1 cellular context compared by ENCODE assay signal in the genomic region with DNA sequence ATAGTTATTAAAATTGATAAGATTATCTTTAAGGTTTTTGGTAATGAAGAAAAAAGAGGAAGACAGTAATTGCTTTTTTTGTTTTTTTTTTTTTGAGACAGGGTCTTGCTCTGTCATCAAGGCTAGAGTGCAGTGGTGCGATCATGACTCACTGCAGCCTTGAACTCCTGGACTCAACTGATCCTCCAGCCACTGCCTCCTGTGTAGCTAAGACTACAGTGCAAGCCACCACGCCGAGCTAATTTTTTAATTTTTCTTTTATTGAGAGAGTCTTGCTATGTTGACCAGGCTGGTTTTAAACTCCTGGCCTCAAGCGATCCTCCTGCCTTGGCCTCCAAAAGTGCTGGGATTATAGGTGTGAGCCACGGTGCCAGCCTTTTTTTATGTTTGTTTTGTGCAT.
TF ChIP-seq lines count a peak whose summit lies in the region.

No MANE protein-coding gene starts in this region.

TF ChIP-seq in HepG2, 621 proteins besides CTCF, POLR2A, EP300 and RAD21:
- peak; percentile 22; the same call in 1 of the 2 replicates for TF ChIP-seq RARA (CRISPR knock-in tag; IDR thresholded peaks at IDR 0.05)
- TF ChIP-seq SALL1 (CRISPR knock-in tag; IDR thresholded peaks at IDR 0.05), result 0 out of 2 replicates have a peak, but pooled peaks have one; percentile 19
- TF ChIP-seq, protein P1, sequence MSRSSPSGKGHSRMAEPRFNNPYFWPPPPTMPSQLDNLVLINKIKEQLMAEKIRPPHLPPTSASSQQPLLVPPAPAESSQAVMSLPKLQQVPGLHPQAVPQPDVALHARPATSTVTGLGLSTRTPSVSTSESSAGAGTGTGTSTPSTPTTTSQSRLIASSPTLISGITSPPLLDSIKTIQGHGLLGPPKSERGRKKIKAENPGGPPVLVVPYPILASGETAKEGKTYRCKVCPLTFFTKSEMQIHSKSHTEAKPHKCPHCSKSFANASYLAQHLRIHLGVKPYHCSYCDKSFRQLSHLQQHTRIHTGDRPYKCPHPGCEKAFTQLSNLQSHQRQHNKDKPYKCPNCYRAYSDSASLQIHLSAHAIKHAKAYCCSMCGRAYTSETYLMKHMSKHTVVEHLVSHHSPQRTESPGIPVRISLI (CRISPR knock-in tag; IDR thresholded peaks at IDR 0.05; ENCODE audit: borderline replicate concordance), result peak; percentile 21; the same call in 1 of the 2 replicates
- TF ChIP-seq, protein P2, sequence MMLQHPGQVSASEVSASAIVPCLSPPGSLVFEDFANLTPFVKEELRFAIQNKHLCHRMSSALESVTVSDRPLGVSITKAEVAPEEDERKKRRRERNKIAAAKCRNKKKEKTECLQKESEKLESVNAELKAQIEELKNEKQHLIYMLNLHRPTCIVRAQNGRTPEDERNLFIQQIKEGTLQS (CRISPR knock-in tag; IDR thresholded peaks at IDR 0.05), result peak; percentile 59
- TF ChIP-seq FOSL2 (CRISPR knock-in tag; IDR thresholded peaks at IDR 0.05), result peak; percentile 90
- TF ChIP-seq HNF4A (CRISPR knock-in tag; IDR thresholded peaks at IDR 0.05), result peak; percentile 56
- 0 out of 2 replicates have a peak, but pooled peaks have one; percentile 29 for TF ChIP-seq POGZ (CRISPR knock-in tag; IDR thresholded peaks at IDR 0.05)
- TF ChIP-seq, protein P3, sequence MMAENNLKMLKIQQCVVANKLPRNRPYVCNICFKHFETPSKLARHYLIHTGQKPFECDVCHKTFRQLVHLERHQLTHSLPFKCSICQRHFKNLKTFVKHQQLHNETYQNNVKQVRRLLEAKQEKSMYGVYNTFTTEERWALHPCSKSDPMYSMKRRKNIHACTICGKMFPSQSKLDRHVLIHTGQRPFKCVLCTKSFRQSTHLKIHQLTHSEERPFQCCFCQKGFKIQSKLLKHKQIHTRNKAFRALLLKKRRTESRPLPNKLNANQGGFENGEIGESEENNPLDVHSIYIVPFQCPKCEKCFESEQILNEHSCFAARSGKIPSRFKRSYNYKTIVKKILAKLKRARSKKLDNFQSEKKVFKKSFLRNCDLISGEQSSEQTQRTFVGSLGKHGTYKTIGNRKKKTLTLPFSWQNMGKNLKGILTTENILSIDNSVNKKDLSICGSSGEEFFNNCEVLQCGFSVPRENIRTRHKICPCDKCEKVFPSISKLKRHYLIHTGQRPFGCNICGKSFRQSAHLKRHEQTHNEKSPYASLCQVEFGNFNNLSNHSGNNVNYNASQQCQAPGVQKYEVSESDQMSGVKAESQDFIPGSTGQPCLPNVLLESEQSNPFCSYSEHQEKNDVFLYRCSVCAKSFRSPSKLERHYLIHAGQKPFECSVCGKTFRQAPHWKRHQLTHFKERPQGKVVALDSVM (CRISPR knock-in tag; IDR thresholded peaks at IDR 0.05), result peak; percentile 91
- TF ChIP-seq, protein P4, sequence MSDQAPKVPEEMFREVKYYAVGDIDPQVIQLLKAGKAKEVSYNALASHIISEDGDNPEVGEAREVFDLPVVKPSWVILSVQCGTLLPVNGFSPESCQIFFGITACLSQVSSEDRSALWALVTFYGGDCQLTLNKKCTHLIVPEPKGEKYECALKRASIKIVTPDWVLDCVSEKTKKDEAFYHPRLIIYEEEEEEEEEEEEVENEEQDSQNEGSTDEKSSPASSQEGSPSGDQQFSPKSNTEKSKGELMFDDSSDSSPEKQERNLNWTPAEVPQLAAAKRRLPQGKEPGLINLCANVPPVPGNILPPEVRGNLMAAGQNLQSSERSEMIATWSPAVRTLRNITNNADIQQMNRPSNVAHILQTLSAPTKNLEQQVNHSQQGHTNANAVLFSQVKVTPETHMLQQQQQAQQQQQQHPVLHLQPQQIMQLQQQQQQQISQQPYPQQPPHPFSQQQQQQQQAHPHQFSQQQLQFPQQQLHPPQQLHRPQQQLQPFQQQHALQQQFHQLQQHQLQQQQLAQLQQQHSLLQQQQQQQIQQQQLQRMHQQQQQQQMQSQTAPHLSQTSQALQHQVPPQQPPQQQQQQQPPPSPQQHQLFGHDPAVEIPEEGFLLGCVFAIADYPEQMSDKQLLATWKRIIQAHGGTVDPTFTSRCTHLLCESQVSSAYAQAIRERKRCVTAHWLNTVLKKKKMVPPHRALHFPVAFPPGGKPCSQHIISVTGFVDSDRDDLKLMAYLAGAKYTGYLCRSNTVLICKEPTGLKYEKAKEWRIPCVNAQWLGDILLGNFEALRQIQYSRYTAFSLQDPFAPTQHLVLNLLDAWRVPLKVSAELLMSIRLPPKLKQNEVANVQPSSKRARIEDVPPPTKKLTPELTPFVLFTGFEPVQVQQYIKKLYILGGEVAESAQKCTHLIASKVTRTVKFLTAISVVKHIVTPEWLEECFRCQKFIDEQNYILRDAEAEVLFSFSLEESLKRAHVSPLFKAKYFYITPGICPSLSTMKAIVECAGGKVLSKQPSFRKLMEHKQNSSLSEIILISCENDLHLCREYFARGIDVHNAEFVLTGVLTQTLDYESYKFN (CRISPR knock-in tag; conservative IDR thresholded peaks at IDR 0.05), result 0 out of 2 replicates have a peak, but pooled peaks have one; percentile 24
- TF ChIP-seq, protein P5, sequence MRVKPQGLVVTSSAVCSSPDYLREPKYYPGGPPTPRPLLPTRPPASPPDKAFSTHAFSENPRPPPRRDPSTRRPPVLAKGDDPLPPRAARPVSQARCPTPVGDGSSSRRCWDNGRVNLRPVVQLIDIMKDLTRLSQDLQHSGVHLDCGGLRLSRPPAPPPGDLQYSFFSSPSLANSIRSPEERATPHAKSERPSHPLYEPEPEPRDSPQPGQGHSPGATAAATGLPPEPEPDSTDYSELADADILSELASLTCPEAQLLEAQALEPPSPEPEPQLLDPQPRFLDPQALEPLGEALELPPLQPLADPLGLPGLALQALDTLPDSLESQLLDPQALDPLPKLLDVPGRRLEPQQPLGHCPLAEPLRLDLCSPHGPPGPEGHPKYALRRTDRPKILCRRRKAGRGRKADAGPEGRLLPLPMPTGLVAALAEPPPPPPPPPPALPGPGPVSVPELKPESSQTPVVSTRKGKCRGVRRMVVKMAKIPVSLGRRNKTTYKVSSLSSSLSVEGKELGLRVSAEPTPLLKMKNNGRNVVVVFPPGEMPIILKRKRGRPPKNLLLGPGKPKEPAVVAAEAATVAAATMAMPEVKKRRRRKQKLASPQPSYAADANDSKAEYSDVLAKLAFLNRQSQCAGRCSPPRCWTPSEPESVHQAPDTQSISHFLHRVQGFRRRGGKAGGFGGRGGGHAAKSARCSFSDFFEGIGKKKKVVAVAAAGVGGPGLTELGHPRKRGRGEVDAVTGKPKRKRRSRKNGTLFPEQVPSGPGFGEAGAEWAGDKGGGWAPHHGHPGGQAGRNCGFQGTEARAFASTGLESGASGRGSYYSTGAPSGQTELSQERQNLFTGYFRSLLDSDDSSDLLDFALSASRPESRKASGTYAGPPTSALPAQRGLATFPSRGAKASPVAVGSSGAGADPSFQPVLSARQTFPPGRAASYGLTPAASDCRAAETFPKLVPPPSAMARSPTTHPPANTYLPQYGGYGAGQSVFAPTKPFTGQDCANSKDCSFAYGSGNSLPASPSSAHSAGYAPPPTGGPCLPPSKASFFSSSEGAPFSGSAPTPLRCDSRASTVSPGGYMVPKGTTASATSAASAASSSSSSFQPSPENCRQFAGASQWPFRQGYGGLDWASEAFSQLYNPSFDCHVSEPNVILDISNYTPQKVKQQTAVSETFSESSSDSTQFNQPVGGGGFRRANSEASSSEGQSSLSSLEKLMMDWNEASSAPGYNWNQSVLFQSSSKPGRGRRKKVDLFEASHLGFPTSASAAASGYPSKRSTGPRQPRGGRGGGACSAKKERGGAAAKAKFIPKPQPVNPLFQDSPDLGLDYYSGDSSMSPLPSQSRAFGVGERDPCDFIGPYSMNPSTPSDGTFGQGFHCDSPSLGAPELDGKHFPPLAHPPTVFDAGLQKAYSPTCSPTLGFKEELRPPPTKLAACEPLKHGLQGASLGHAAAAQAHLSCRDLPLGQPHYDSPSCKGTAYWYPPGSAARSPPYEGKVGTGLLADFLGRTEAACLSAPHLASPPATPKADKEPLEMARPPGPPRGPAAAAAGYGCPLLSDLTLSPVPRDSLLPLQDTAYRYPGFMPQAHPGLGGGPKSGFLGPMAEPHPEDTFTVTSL (CRISPR knock-in tag; IDR thresholded peaks at IDR 0.05; ENCODE audit: borderline replicate concordance), result peak; percentile 40; the same call in 1 of the 2 replicates
- TF ChIP-seq, protein P6, sequence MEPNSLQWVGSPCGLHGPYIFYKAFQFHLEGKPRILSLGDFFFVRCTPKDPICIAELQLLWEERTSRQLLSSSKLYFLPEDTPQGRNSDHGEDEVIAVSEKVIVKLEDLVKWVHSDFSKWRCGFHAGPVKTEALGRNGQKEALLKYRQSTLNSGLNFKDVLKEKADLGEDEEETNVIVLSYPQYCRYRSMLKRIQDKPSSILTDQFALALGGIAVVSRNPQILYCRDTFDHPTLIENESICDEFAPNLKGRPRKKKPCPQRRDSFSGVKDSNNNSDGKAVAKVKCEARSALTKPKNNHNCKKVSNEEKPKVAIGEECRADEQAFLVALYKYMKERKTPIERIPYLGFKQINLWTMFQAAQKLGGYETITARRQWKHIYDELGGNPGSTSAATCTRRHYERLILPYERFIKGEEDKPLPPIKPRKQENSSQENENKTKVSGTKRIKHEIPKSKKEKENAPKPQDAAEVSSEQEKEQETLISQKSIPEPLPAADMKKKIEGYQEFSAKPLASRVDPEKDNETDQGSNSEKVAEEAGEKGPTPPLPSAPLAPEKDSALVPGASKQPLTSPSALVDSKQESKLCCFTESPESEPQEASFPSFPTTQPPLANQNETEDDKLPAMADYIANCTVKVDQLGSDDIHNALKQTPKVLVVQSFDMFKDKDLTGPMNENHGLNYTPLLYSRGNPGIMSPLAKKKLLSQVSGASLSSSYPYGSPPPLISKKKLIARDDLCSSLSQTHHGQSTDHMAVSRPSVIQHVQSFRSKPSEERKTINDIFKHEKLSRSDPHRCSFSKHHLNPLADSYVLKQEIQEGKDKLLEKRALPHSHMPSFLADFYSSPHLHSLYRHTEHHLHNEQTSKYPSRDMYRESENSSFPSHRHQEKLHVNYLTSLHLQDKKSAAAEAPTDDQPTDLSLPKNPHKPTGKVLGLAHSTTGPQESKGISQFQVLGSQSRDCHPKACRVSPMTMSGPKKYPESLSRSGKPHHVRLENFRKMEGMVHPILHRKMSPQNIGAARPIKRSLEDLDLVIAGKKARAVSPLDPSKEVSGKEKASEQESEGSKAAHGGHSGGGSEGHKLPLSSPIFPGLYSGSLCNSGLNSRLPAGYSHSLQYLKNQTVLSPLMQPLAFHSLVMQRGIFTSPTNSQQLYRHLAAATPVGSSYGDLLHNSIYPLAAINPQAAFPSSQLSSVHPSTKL (CRISPR knock-in tag; IDR thresholded peaks at IDR 0.05), result 0 out of 2 replicates have a peak, but pooled peaks have one; percentile 17
- peak; percentile 54; the same call in 1 of the 2 replicates for TF ChIP-seq FOSL1 (CRISPR knock-in tag; IDR thresholded peaks at IDR 0.05; ENCODE audit: borderline replicate concordance)
TF ChIP-seq in HepG2: peak in this region for 12; not testable (repeated sequence) for 609.
